Comparison of ENCODE assay signal across 3 cellular contexts in the genomic region with DNA sequence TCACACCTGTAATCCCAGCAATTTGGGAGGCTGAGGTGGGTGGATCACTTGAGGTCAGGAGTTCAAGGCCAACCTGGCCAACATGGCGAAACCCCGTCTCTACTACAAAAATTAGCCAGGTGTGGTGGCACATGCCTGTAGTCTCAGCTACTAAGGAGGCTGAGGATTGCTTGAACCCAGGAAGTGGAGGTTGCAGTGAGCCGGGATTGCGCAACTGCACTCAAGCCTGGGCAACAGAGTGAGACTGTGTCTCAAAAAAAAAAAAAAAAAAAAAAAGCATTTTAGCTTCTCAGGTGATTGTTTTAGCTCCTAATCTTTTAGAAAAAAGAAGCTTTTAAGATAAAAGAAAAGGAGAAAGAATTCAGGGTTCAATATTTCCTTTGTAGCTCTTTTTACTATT.
TF ChIP-seq lines count a peak whose summit lies in the region.

No MANE protein-coding gene starts in this region.

TF ChIP-seq in HCT116, 20 proteins besides CTCF, POLR2A, EP300 and RAD21:
- TF ChIP-seq CEBPB (IDR thresholded peaks at IDR 0.05; ENCODE audit: low read depth) = peak; percentile 49; the same call in 1 of the 2 replicates

TF ChIP-seq in Ishikawa, 13 proteins besides CTCF, POLR2A, EP300 and RAD21:
- TF ChIP-seq CEBPB (IDR thresholded peaks at IDR 0.05) = peak; percentile 88

TF ChIP-seq in HepG2, 621 proteins besides CTCF, POLR2A, EP300 and RAD21:
- peak; percentile 54 for TF ChIP-seq CEBPB (IDR thresholded peaks at IDR 0.05; ENCODE audit: borderline replicate concordance, low read depth, low read length)
- peak; percentile 39; the same call in 1 of the 2 replicates for TF ChIP-seq CEBPG (CRISPR knock-in tag; IDR thresholded peaks at IDR 0.05)
